ENCODE assay signal across 14 cellular contexts in the genomic region with DNA sequence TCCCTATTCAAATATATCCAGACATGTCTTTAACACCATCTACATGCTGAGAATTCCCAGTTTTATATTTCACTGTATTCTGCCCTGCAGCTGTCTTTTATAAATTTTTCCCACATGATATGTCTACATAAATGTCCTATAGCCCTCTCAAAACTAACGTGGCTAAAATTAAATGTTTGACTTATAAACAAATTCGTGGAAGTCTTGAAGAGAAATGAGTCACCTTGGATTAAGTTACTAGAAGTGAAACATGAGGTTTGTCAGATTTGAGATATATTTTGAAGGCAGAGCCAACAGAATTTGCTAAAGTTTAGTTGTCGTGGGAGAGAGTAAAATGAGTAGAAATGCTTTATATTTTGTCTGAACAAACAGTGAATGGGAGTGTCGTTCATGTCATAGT.
DNase-seq lines count a peak whose midpoint lies in the region; ATAC-seq and TF ChIP-seq lines count a peak whose summit lies in the region.
"Had no signal": no experiment of that assay in that cellular context is flagged by ENCODE, and none has a peak within 500 bp of the region (broad histone marks: within the 10 kb centered on the region; RNA-seq: fewer than 3 reads in every experiment).

No MANE protein-coding gene starts in this region.

- no peak for TF ChIP-seq POLR2A in breast epithelium (IDR thresholded peaks at IDR 0.05)

- H3K36me3 ChIP-seq in breast epithelium (no peaks in the 10 kb centered on the region), right atrium auricular region (no peaks in the 10 kb centered on the region)

- H3K27me3 Mint-ChIP-seq in MCF 10A (ENCODE audit: insufficient read depth, unreplicated experiment), result peaks cover 35% of the 10 kb centered on the region
- no peaks in the 10 kb centered on the region for H3K27me3 Mint-ChIP-seq in activated T-cell treated with anti-CD3 and anti-CD28 coated beads, Interleukin-2, amount 50 U/mL, for 72 hours (ENCODE audit: low read depth)
- H3K27me3 Mint-ChIP-seq: CD4-positive, CD25-positive, alpha-beta regulatory T cell had no signal

- intact Hi-C loops in MCF 10A (cut with micrococcal nuclease) (no loop called here), breast epithelium (cut with DNase I; ENCODE audit: low total_unique reads) (loop anchor here (5.0 to 10.0 kb wide), 2 partner anchors 242 to 805 kb away; no protein-coding TSS in a partner anchor)

- TF ChIP-seq CTCF in MCF 10A (IDR thresholded peaks at IDR 0.05; ENCODE audit: unreplicated experiment) (no peak), breast epithelium (IDR thresholded peaks at IDR 0.05) (no peak), right atrium auricular region (IDR thresholded peaks at IDR 0.05) (no peak)

- H3K9me3 Mint-ChIP-seq in MCF 10A (ENCODE audit: unreplicated experiment), result no peaks in the 10 kb centered on the region
- H3K9me3 Mint-ChIP-seq in activated T-cell treated with anti-CD3 and anti-CD28 coated beads, Interleukin-2, amount 50 U/mL, for 72 hours, result peaks cover 4 to 10% of the 10 kb centered on the region in 2 donors

- peaks cover 16% of the 10 kb centered on the region for H3K4me1 Mint-ChIP-seq in MCF 10A (ENCODE audit: insufficient read depth, unreplicated experiment)
- no peaks in the 10 kb centered on the region for H3K4me1 Mint-ChIP-seq in activated T-cell treated with anti-CD3 and anti-CD28 coated beads, Interleukin-2, amount 50 U/mL, for 72 hours (ENCODE audit: low read depth)
- H3K4me1 Mint-ChIP-seq: CD4-positive, CD25-positive, alpha-beta regulatory T cell had no signal

- POLR2A ChIA-PET in MCF 10A (lab: Yijun Ruan, JAX), result interaction anchor here (0.6 kb wide), 3 partner anchors 26 to 262 kb away, joined by 3 to 4 read pairs (median 3); no protein-coding TSS in a partner anchor

- BruUV-seq in MCF 10A (replicated peaks; lab: Mats Ljungman, UMichigan), result no TSS peak

- H3K4me3 Mint-ChIP-seq in MCF 10A (ENCODE audit: unreplicated experiment), result no peak overlapping the region
- H3K4me3 Mint-ChIP-seq in activated T-cell treated with anti-CD3 and anti-CD28 coated beads, Interleukin-2, amount 50 U/mL, for 72 hours, result no peak overlapping the region
- H3K4me3 Mint-ChIP-seq: CD4-positive, CD25-positive, alpha-beta regulatory T cell had no signal

- no peak for ATAC-seq in activated T-cell treated with anti-CD3 and anti-CD28 coated beads, Interleukin-2, amount 50 U/mL, for 72 hours (replicated peaks in 1 of 2)
- ATAC-seq: HCT116 had no signal

- H3K4me1 ChIP-seq in breast epithelium (no peaks in the 10 kb centered on the region), right atrium auricular region (no peaks in the 10 kb centered on the region)

- H3K27me3 ChIP-seq in breast epithelium, result no peaks in the 10 kb centered on the region
- no peaks in the 10 kb centered on the region for H3K27me3 ChIP-seq in right atrium auricular region

- H3K9me3 ChIP-seq in breast epithelium (no peaks in the 10 kb centered on the region), right atrium auricular region (no peaks in the 10 kb centered on the region)

- no peaks in the 10 kb centered on the region for H3K36me3 Mint-ChIP-seq in MCF 10A (ENCODE audit: insufficient read depth, unreplicated experiment)
- no peaks in the 10 kb centered on the region for H3K36me3 Mint-ChIP-seq in activated T-cell treated with anti-CD3 and anti-CD28 coated beads, Interleukin-2, amount 50 U/mL, for 72 hours (ENCODE audit: insufficient read depth in 2 of 2)
- H3K36me3 Mint-ChIP-seq: CD4-positive, CD25-positive, alpha-beta regulatory T cell had no signal

- DNase-seq in MCF 10A (ENCODE audit: unreplicated experiment) (peak; percentile 14), breast epithelium (ENCODE audit: low spot score in 2 of 2) (no peak), RPMI7951 (ENCODE audit: low read depth) (peak; percentile 5), iris pigment epithelial cell (ENCODE audit: low read depth) (peak; percentile 1), pons (ENCODE audit: low spot score) (no peak), right atrium auricular region (ENCODE audit: low spot score) (no peak)
- no peak for DNase-seq in activated T-cell treated with anti-CD3 and anti-CD28 coated beads, Interleukin-2, amount 50 U/mL, for 72 hours
- no peak for DNase-seq in activated CD4-positive, alpha-beta T cell treated with anti-CD3 and anti-CD28 coated beads for 1 hour
- DNase-seq: CD4-positive, CD25-positive, alpha-beta regulatory T cell; DMS53; GF-D8 had no signal

- CTCF ChIA-PET in MCF 10A (lab: Yijun Ruan, JAX), result interaction anchor here (0.6 to 0.7 kb wide), 2 partner anchors 66 to 800 kb away, joined by 3 to 7 read pairs; no protein-coding TSS in a partner anchor

- H3K27ac ChIP-seq in breast epithelium, result no peak overlapping the region
- no peak overlapping the region for H3K27ac ChIP-seq in right atrium auricular region
- H3K27ac ChIP-seq: 22Rv1, HL-60 had no signal

- H3K4me3 ChIP-seq in breast epithelium (no peak overlapping the region), right atrium auricular region (no peak overlapping the region)

- H3K27ac Mint-ChIP-seq in MCF 10A (ENCODE audit: low read depth, unreplicated experiment), result peak overlapping the region; percentile 36
- no peak overlapping the region for H3K27ac Mint-ChIP-seq in activated T-cell treated with anti-CD3 and anti-CD28 coated beads, Interleukin-2, amount 50 U/mL, for 72 hours
- H3K27ac Mint-ChIP-seq: CD4-positive, CD25-positive, alpha-beta regulatory T cell had no signal

Comparison
In these comparisons a context has a peak if more than half of its experiments do, and no peak if none do; other contexts are left out.
1. DNase-seq: peak in MCF 10A (single experiment), RPMI7951 (single experiment) and iris pigment epithelial cell (single experiment); none in breast epithelium (0 of 2), pons (single experiment), right atrium auricular region (single experiment), activated T-cell treated with anti-CD3 and anti-CD28 coated beads, Interleukin-2, amount 50 U/mL, for 72 hours (0 of 2) and activated CD4-positive, alpha-beta T cell treated with anti-CD3 and anti-CD28 coated beads for 1 hour (single experiment).